In the genomic region with DNA sequence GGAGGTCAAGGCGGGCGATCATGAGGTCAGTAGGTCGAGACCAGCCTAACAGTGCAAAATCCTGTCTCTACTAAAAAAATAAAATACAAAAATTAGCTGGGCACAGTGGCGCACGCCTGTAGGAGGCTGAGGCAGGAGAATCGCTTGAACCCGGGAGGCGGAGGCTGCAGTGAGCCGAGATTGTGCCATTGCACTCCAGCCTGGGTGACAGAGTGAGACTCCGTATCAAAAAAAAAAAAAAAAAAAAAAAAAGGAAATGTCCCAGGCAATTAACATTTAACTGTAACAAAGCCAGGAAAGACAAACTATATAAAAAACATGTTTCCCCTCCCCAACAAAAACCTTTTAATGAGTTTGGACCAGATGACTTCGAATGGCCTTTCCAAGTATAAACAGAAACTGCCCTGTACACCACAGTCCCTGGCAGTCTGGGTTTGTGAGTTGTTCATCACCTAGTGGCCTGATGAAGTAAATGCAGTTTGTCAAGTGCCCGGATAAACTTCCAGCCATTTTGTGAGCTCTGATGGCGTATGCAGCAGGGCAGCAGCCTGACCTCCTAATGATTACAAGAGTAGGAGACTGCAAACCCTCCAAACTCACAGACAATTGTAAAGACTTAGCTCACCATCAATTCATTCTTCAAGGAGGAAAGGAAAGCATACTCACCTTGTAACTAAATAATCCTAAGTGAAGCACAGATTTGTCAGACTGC, we compare ENCODE assay signal across 8 cellular contexts. TPM values are rescaled to one million over a fixed set of nuclear protein-coding genes. Genes with fewer than 3 reads are reported as not detected.
DNase-seq lines count a peak whose midpoint lies in the region; ATAC-seq and TF ChIP-seq lines count a peak whose summit lies in the region.

No MANE protein-coding gene starts in this region.

- H3K9me3 ChIP-seq in left lung, result no peaks in the 10 kb centered on the region

- peak overlapping the region; percentile 0; the same call in 1 of the 2 replicates for H3K27ac ChIP-seq in C4-2B
- H3K27ac ChIP-seq in left lung, result peak overlapping the region; percentile 76 to 86

- TF ChIP-seq CTCF in C4-2B (conservative IDR thresholded peaks at IDR 0.05) (peak; percentile 76), left lung (IDR thresholded peaks at IDR 0.05) (peak; percentile 80 to 81)

- DNase-seq in GM19240 (ENCODE audit: insufficient read length, low spot score) (peak; percentile 89), NCI-H510A (lab: John Stamatoyannopoulos, UW) (peak; percentile 60), dermis microvascular lymphatic vessel endothelial cell (ENCODE audit: low read depth in 2 of 2) (peak; percentile 91 to 93), left lung (peak in 1 of 2 donors; percentile 71)
- DNase-seq in activated CD4-positive, CD25-positive, alpha-beta regulatory T cell treated with anti-CD3 and anti-CD28 coated beads, Interleukin-2, amount 50 U/mL, for 72 hours, result peak; percentile 44
- DNase-seq in stimulated activated CD8-positive, alpha-beta memory T cell treated with anti-CD3 and anti-CD28 coated beads, Interleukin-15, amount 100 ng/mL, for 1 hour (ENCODE audit: low read depth), result peak; percentile 28

- H3K36me3 ChIP-seq in left lung, result peaks cover 0 to 42% of the 10 kb centered on the region in 2 donors

- ATAC-seq in HG03520 (IDR thresholded peaks at IDR 0.05; ENCODE audit: unreplicated experiment) (peak; percentile 78), left lung (peak; percentile 93)

- peaks cover 12 to 48% of the 10 kb centered on the region in 2 donors for H3K4me1 ChIP-seq in left lung

- no peaks in the 10 kb centered on the region for H3K27me3 ChIP-seq in left lung

- intact Hi-C loops in left lung (cut with DNase I), result no loop called here

- H3K4me3 ChIP-seq in left lung, result no peak overlapping the region

RNA-seq across cellular contexts. Expression of a gene that starts 16.6 kb away (rescaled TPM):
- 35.3 and 71.7 TPM in 2 replicates for total RNA-seq in dermis microvascular lymphatic vessel endothelial cell
- 100 to 1,000 TPM; 297 to 404 TPM for total RNA-seq in left lung
